In the genomic region with DNA sequence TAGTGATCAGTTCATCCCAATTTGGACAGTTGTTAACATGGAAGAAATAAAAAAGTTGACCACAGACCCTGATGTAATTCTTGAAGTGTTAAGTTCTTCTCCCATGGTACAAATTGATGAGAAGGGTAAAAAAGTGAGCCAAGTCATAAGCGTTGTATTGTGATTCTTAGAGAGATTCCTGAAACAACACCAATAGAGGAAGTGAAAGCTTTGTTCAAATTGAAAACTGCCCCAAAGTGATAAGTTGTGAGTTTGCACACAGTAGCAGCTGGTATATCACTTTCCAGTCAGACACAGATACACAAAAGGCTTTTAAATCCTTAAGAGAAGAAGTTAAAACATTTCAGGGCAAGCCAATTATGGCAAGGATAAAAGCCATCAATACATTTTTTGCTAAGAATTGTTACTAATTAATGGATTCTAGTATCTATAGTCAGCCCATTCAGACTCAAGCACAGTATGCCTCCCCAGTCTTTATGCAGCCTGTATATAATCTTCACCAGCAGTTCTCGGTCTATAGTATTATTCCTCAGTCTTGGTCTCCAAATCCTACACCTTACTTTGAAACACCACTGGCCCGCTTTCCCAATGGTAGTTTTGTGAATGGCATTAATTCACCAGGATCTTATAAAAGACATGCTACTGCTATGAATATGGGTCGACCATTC, we compare ENCODE assay signal across 13 cellular contexts. TPM values are rescaled to one million over a fixed set of nuclear protein-coding genes. Genes with fewer than 3 reads are reported as not detected.
DNase-seq lines count a peak whose midpoint lies in the region; ATAC-seq and TF ChIP-seq lines count a peak whose summit lies in the region.
"Had no signal": no experiment of that assay in that cellular context is flagged by ENCODE, and none has a peak within 500 bp of the region (broad histone marks: within the 10 kb centered on the region; RNA-seq: fewer than 3 reads in every experiment).

No MANE protein-coding gene starts in this region.

- no peak overlapping the region for H3K9ac ChIP-seq in OCI-LY3 (ENCODE audit: low read length)
- H3K9ac ChIP-seq: neural progenitor cell had no signal

- H3K79me2 ChIP-seq in OCI-LY3 (ENCODE audit: low read length), result peaks cover 4% of the 10 kb centered on the region; the same call in 1 of the 2 replicates

- no peak for TF ChIP-seq POLR2A in lower leg skin (IDR thresholded peaks at IDR 0.05)

- peaks cover 14% of the 10 kb centered on the region; the same call in 1 of the 2 replicates for H4K20me1 ChIP-seq in OCI-LY3 (ENCODE audit: insufficient read depth, low read length)

- H3K27me3 ChIP-seq in OCI-LY3 (ENCODE audit: low read depth, low read length), result no peaks in the 10 kb centered on the region
- H3K27me3 ChIP-seq: neural progenitor cell had no signal

- intact Hi-C loops in lower leg skin (cut with DNase I; ENCODE audit: low total_unique reads), result no loop called here

- WGBS in lower leg skin, 2 donors, result 94 to 98% methylated on average over 4 of the region's 4 CpGs

- TF ChIP-seq CTCF in OCI-LY3 (IDR thresholded peaks at IDR 0.05; ENCODE audit: low read depth, low read length) (no peak), lower leg skin (IDR thresholded peaks at IDR 0.05) (no peak)

- H3K36me3 ChIP-seq in OCI-LY3 (replicated peaks; ENCODE audit: low read depth, low read length), result no peaks in the 10 kb centered on the region
- H3K36me3 ChIP-seq: neural progenitor cell had no signal

- no peak overlapping the region for H2AFZ ChIP-seq in OCI-LY3 (ENCODE audit: low read depth, low read length)
- H2AFZ ChIP-seq: neural progenitor cell had no signal

- DNase-seq in OCI-M1 (lab: John Stamatoyannopoulos, UW) (no peak), lower leg skin (ENCODE audit: low spot score in 2 of 2) (no peak), nucleus accumbens (lab: John Stamatoyannopoulos, UW) (no peak), COLO668 (lab: John Stamatoyannopoulos, UW; ENCODE audit: unreplicated experiment) (no peak)
- DNase-seq: activated effector memory CD4-positive, alpha-beta T cell treated with anti-CD3 and anti-CD28 coated beads, Interleukin-2, amount 50 U/mL, for 16 hours; caudate nucleus; kidney had no signal

- ATAC-seq in GM18873 (IDR thresholded peaks at IDR 0.05; ENCODE audit: low FRiP score, unreplicated experiment) (peak; percentile 98), GM21528 (IDR thresholded peaks at IDR 0.05; ENCODE audit: low FRiP score, unreplicated experiment) (peak; percentile 96), HG03066 (IDR thresholded peaks at IDR 0.05; ENCODE audit: low read depth, unreplicated experiment) (peak; percentile 97)
- ATAC-seq: Right ventricle myocardium inferior had no signal

- peaks cover 16% of the 10 kb centered on the region for H3K4me1 ChIP-seq in OCI-LY3 (ENCODE audit: low read length)

- H3K4me3 ChIP-seq in OCI-LY3 (ENCODE audit: low read length), result no peak overlapping the region
- no peak overlapping the region for H3K4me3 ChIP-seq in lower leg skin (ENCODE audit: low read depth, poor library complexity, severe bottlenecking)
- H3K4me3 ChIP-seq: neural progenitor cell had no signal

- H3K4me2 ChIP-seq in OCI-LY3 (ENCODE audit: low read length), result peak overlapping the region; percentile 17
- H3K4me2 ChIP-seq: neural progenitor cell had no signal

- H3K27ac ChIP-seq in OCI-LY3 (ENCODE audit: low read length), result no peak overlapping the region
- H3K27ac ChIP-seq: neural progenitor cell had no signal

- H3K9me3 ChIP-seq in OCI-LY3 (ENCODE audit: insufficient read depth, low read length), result no peaks in the 10 kb centered on the region

RNA-seq across cellular contexts. Expression of gene CDIN1, which starts 38.2 kb away (rescaled TPM):
- 10 to 100 TPM; 10.2 to 28.0 (median 23.6) TPM for total RNA-seq in lower leg skin
